ENCODE assay signal across 20 cellular contexts in genomic region chr11:94111241-94111640, GRCh38. TPM values are rescaled to one million over a fixed set of nuclear protein-coding genes. Genes with fewer than 3 reads are reported as not detected.
A peak's percentile ranks its signal among the peaks of the same experiment; 100 is the strongest.
DNase-seq lines count a peak whose midpoint lies in the region; FAIRE-seq and TF ChIP-seq lines count a peak whose summit lies in the region.
"Had no signal": no experiment of that assay in that cellular context is flagged by ENCODE, and none has a peak within 500 bp of the region (broad histone marks: within the 10 kb centered on the region; RNA-seq: fewer than 3 reads in every experiment).

No MANE protein-coding gene starts in this region.

- H3K4me1 Mint-ChIP-seq in astrocyte (ENCODE audit: low read depth, unreplicated experiment) (peaks cover 26% of the 10 kb centered on the region), glutamatergic neuron (ENCODE audit: low read depth, unreplicated experiment) (peaks cover 17% of the 10 kb centered on the region), HFFc6 (ENCODE audit: low read depth) (peaks cover 19% of the 10 kb centered on the region)

- H3K9ac ChIP-seq in astrocyte (ENCODE audit: low read length) = no peak overlapping the region

- intact Hi-C loops in tibial artery (cut with DNase I; ENCODE audit: low total_unique reads) = no loop called here

- H3K27ac ChIP-seq in astrocyte (ENCODE audit: low read depth, low read length) = no peak overlapping the region
- H3K27ac ChIP-seq in tibial artery = peak overlapping the region; percentile 36 to 52
- H3K27ac ChIP-seq: C4-2B, HL-60 had no signal

- DNase-seq in NCI-H226 = peak; percentile 46
- no peak for DNase-seq in astrocyte (ENCODE audit: low read depth)
- no peak for DNase-seq in glutamatergic neuron
- DNase-seq in tibial artery = no peak
- no peak for DNase-seq in AG08396 (ENCODE audit: low spot score)
- DNase-seq in HFFc6 = no peak
- no peak for DNase-seq in Kasumi-1 (lab: John Stamatoyannopoulos, UW)
- DNase-seq: ACHN; AML-193; Caco-2; CD4-positive, alpha-beta T cell; H7 had no signal

- no peak overlapping the region for H3K4me2 ChIP-seq in astrocyte (ENCODE audit: low read length)
- H3K4me2 ChIP-seq: GM23338 had no signal

- H2AFZ ChIP-seq in astrocyte (ENCODE audit: low read depth, low read length) = no peak overlapping the region
- H2AFZ ChIP-seq: GM23338 had no signal

- TF ChIP-seq CTCF in astrocyte (IDR thresholded peaks at IDR 0.05; ENCODE audit: insufficient read depth, low read depth, low read length) (no peak), glutamatergic neuron (IDR thresholded peaks at IDR 0.05; ENCODE audit: partially characterized antibody, unreplicated experiment) (no peak), tibial artery (IDR thresholded peaks at IDR 0.05) (no peak), HFFc6 (IDR thresholded peaks at IDR 0.05) (no peak)

- H3K27me3 Mint-ChIP-seq in astrocyte (ENCODE audit: low read depth, unreplicated experiment) = peaks cover 2% of the 10 kb centered on the region
- H3K27me3 Mint-ChIP-seq in glutamatergic neuron (ENCODE audit: unreplicated experiment) = peaks cover 3% of the 10 kb centered on the region
- H3K27me3 Mint-ChIP-seq in HFFc6 (ENCODE audit: insufficient read depth) = no peaks in the 10 kb centered on the region

- FAIRE-seq in astrocyte (lab: Jason Lieb, UNC) = no peak
- FAIRE-seq: A204.1, D721Med, G401.6, GM12891, GM19239 had no signal

- H4K20me1 ChIP-seq in astrocyte (ENCODE audit: insufficient read depth, low read length) = no peaks in the 10 kb centered on the region

- H3K27me3 ChIP-seq in astrocyte (ENCODE audit: insufficient read depth, low read length) (no peaks in the 10 kb centered on the region), tibial artery (no peaks in the 10 kb centered on the region)

- H3K27ac Mint-ChIP-seq in astrocyte (ENCODE audit: unreplicated experiment) = peak overlapping the region; percentile 55
- peak overlapping the region; percentile 45 for H3K27ac Mint-ChIP-seq in glutamatergic neuron (ENCODE audit: unreplicated experiment)
- no peak overlapping the region for H3K27ac Mint-ChIP-seq in HFFc6
- H3K27ac Mint-ChIP-seq: CD4-positive, alpha-beta T cell; GM23338 had no signal

- H3K4me3 ChIP-seq in astrocyte (ENCODE audit: insufficient read depth, low read depth, low read length) (no peak overlapping the region), tibial artery (no peak overlapping the region)
- H3K4me3 ChIP-seq: GM23338 had no signal

- H3K4me1 ChIP-seq in astrocyte (ENCODE audit: insufficient read depth, low read length) (no peaks in the 10 kb centered on the region), tibial artery (peaks cover 0 to 29% (median 15%) of the 10 kb centered on the region in 4 donors)
- H3K4me1 ChIP-seq: Caco-2 had no signal

- H3K36me3 Mint-ChIP-seq in astrocyte (ENCODE audit: low read depth, unreplicated experiment) (no peaks in the 10 kb centered on the region), glutamatergic neuron (ENCODE audit: unreplicated experiment) (peaks cover 8% of the 10 kb centered on the region), HFFc6 (ENCODE audit: low read depth) (peaks cover 7% of the 10 kb centered on the region; the same call in 1 of the 2 replicates)

- H3K36me3 ChIP-seq in astrocyte (ENCODE audit: insufficient read depth, low read length) (no peaks in the 10 kb centered on the region), tibial artery (no peaks in the 10 kb centered on the region)

- H3K79me2 ChIP-seq in astrocyte (ENCODE audit: insufficient read depth, low read length) = no peaks in the 10 kb centered on the region

- no peaks in the 10 kb centered on the region for H3K9me3 ChIP-seq in astrocyte (ENCODE audit: insufficient read depth, low read depth, low read length)
- no peaks in the 10 kb centered on the region for H3K9me3 ChIP-seq in tibial artery

- H3K4me3 Mint-ChIP-seq in astrocyte (ENCODE audit: unreplicated experiment) = no peak overlapping the region
- peak overlapping the region; percentile 28 for H3K4me3 Mint-ChIP-seq in glutamatergic neuron (ENCODE audit: unreplicated experiment)
- H3K4me3 Mint-ChIP-seq in HFFc6 = no peak overlapping the region
- H3K4me3 Mint-ChIP-seq: CD4-positive, alpha-beta T cell; GM23338 had no signal

- H3K9me3 Mint-ChIP-seq in astrocyte (ENCODE audit: unreplicated experiment) (no peaks in the 10 kb centered on the region), glutamatergic neuron (ENCODE audit: unreplicated experiment) (peaks cover 2% of the 10 kb centered on the region), HFFc6 (no peaks in the 10 kb centered on the region)
- H3K9me3 Mint-ChIP-seq: CD4-positive, alpha-beta T cell had no signal

RNA-seq across cellular contexts. Expression of gene PANX1, which starts 17.4 kb away (rescaled TPM):
- total RNA-seq in astrocyte (42.1 and 46.8 TPM in 2 replicates), glutamatergic neuron (ENCODE audit: unreplicated experiment) (58.0 TPM)
- total RNA-seq in HFFc6 (2021; fragmentation: NEBNext Ultra II Directional; extraction: Animal tissue kit (Norgen Biotek cat#: 25700)) = 10 to 100 TPM; 22.5 to 26.7 (median 24.5) TPM
